Comparison of ENCODE assay signal across 18 cellular contexts in the genomic region with DNA sequence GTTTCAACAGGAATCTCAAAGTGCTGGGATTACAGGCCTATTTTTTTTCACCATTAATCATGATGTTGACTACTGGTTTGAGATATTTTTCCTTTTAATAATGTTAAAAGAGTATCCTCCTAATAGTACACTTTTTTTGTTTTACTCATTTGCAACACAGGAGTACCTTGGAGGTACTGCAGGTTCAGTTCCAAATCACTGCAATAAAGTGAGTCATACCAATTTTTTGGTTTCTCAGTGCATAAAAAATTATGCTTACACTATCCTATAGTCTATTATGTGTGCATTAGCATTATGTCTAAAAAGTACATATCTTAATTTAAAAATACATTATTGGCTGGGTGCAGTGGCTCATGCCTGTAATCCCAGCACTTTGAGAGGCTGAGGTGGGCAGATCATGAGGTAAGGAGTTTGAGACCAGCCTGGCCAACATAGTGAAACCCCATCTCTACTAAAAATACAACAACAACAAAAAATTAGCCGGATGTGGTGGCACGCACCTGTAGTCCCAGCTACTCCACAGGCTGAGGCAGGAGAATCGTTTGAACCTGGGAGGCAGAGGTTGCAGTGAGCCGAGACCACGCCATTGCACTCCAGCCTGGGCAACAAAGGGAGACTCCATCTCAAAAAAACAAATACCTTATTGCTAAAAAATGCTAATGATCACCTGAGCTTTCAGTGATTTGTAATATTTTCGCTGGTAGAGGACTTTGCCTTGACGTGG. TPM values are rescaled to one million over a fixed set of nuclear protein-coding genes. Genes with fewer than 3 reads are reported as not detected.
"Had no signal": no experiment of that assay in that cellular context is flagged by ENCODE, and none has a peak within 500 bp of the region (broad histone marks: within the 10 kb centered on the region; RNA-seq: fewer than 3 reads in every experiment).

No MANE protein-coding gene starts in this region.

RNA-seq across cellular contexts. Expression of gene HRCT1, which starts 8.5 kb away (rescaled TPM):
- total RNA-seq: natural killer cell treated with Interleukin-12 subunit alpha and Interleukin-12 subunit beta and Interleukin-15 and Interleukin-18, amount 100 ng/mL, for 72 hours; neural crest cell; smooth muscle cell had no signal

RNA-seq across cellular contexts. Expression of gene SPAAR, which starts 11.8 kb away (rescaled TPM):
- total RNA-seq: natural killer cell treated with Interleukin-12 subunit alpha and Interleukin-12 subunit beta and Interleukin-15 and Interleukin-18, amount 100 ng/mL, for 72 hours; neural crest cell; smooth muscle cell; urinary bladder had no signal

RNA-seq across cellular contexts. Expression of gene OR13J1, which starts 27.3 kb away (rescaled TPM):
- total RNA-seq: natural killer cell treated with Interleukin-12 subunit alpha and Interleukin-12 subunit beta and Interleukin-15 and Interleukin-18, amount 100 ng/mL, for 72 hours; neural crest cell; omental fat pad; osteocyte; pancreas; posterior vena cava; prostate gland; pulmonary artery endothelial cell; right atrium auricular region; sciatic nerve; smooth muscle cell; spleen; suprapubic skin; testis; upper lobe of right lung; urinary bladder; uterus had no signal
- polyA plus RNA-seq: pancreas, smooth muscle cell, spleen, thymus, urinary bladder had no signal
